In genomic region chr17:51608251-51608933, GRCh38 we compare ENCODE assay signal across 17 cellular contexts.
A peak's percentile ranks its signal among the peaks of the same experiment; 100 is the strongest.
DNase-seq lines count a peak whose midpoint lies in the region; FAIRE-seq and TF ChIP-seq lines count a peak whose summit lies in the region.
"Had no signal": no experiment of that assay in that cellular context is flagged by ENCODE, and none has a peak within 500 bp of the region (broad histone marks: within the 10 kb centered on the region; RNA-seq: fewer than 3 reads in every experiment).

No MANE protein-coding gene starts in this region.

- H4K5ac ChIP-seq in mesendoderm (ENCODE audit: low read length) = no peak overlapping the region

- H3K4me1 ChIP-seq in HEK293 (ENCODE audit: control insufficient read depth, insufficient read depth, low read length) = no peaks in the 10 kb centered on the region
- no peaks in the 10 kb centered on the region for H3K4me1 ChIP-seq in mesendoderm (ENCODE audit: control insufficient read depth, low read depth, low read length)
- no peaks in the 10 kb centered on the region for H3K4me1 ChIP-seq in small intestine (ENCODE audit: control insufficient read depth in 2 of 2, insufficient read depth in 1 of 2, low read depth in 1 of 2, low read length in 1 of 2)

- H4K8ac ChIP-seq in mesendoderm (ENCODE audit: low read depth, low read length) = no peak overlapping the region

- no peak overlapping the region for H3K4me3 ChIP-seq in HEK293 (ENCODE audit: low read depth, low read length)
- H3K4me3 ChIP-seq in mesendoderm (ENCODE audit: low read length) = no peak overlapping the region
- H3K4me3 ChIP-seq in small intestine (ENCODE audit: low read depth in 1 of 2, low read length in 2 of 2) = no peak overlapping the region
- H3K4me3 ChIP-seq: BLaER1, GM12878, GM23248 had no signal

- FAIRE-seq in small intestine (lab: Jason Lieb, UNC) = no peak
- FAIRE-seq: GM12878, GM18507 had no signal

- H3K23ac ChIP-seq in mesendoderm (ENCODE audit: low read length) = no peak overlapping the region

- no peak overlapping the region for H3K27ac ChIP-seq in HEK293 (ENCODE audit: extremely low read depth, low read depth, low read length)
- H3K27ac ChIP-seq in mesendoderm (ENCODE audit: low read depth, low read length) = peak overlapping the region; percentile 71
- no peak overlapping the region for H3K27ac ChIP-seq in small intestine (ENCODE audit: low read depth in 1 of 2, low read length in 1 of 2)
- H3K27ac ChIP-seq: BLaER1, GM23248 had no signal

- CTCF ChIA-PET in HEK293 (lab: Yijun Ruan, JAX) = interaction anchor here (0.6 to 1.7 kb wide), 4 partner anchors 23 to 172 kb away, joined by 3 to 4 read pairs (median 3); no protein-coding TSS in a partner anchor

- H2BK120ac ChIP-seq in mesendoderm (ENCODE audit: low read depth, low read length) = no peak overlapping the region

- H3K9ac ChIP-seq in mesendoderm (ENCODE audit: low read length) = no peak overlapping the region
- H3K9ac ChIP-seq: BLaER1, GM23248 had no signal

- no peak overlapping the region for H2BK15ac ChIP-seq in mesendoderm (replicated peaks; ENCODE audit: low read depth)

- POLR2A ChIA-PET in HEK293 (lab: Yijun Ruan, JAX) = no interaction called here

- H3K9me3 ChIP-seq in HEK293 (ENCODE audit: control insufficient read depth, insufficient read depth, low read depth, low read length) = no peaks in the 10 kb centered on the region
- no peaks in the 10 kb centered on the region for H3K9me3 ChIP-seq in small intestine (ENCODE audit: control insufficient read depth, low read depth)
- H3K9me3 ChIP-seq: BLaER1, Caco-2 had no signal

- H2BK5ac ChIP-seq in mesendoderm (ENCODE audit: low read length) = no peak overlapping the region

- no peak overlapping the region for H3K4me2 ChIP-seq in mesendoderm (ENCODE audit: low read length)
- H3K4me2 ChIP-seq: BLaER1 had no signal

- TF ChIP-seq CTCF in HEK293 (tag by site-specific recombination; IDR thresholded peaks at IDR 0.05) = no peak

- H3K36me3 ChIP-seq in HEK293 (ENCODE audit: control insufficient read depth in 2 of 2, insufficient read depth in 1 of 2, low read length in 2 of 2) = no peaks in the 10 kb centered on the region
- H3K36me3 ChIP-seq in mesendoderm (ENCODE audit: control insufficient read depth, insufficient read depth, low read length) = no peaks in the 10 kb centered on the region
- no peaks in the 10 kb centered on the region for H3K36me3 ChIP-seq in small intestine (ENCODE audit: control insufficient read depth in 2 of 2, insufficient read depth in 2 of 2, low read length in 2 of 2)
- H3K36me3 ChIP-seq: BLaER1 had no signal

- DNase-seq in NCI-H510A treated with DMSO at 0.1 percent for 48 hours (lab: John Stamatoyannopoulos, UW) (peak; percentile 15), NCI-H510A (lab: John Stamatoyannopoulos, UW) (no peak), NCI-H69 (lab: John Stamatoyannopoulos, UW) (peak; percentile 9), mesendoderm (no peak), glomerular visceral epithelial cell (ENCODE audit: extremely low spot score) (no peak), NCI-H82 (lab: John Stamatoyannopoulos, UW) (no peak), small intestine (no peak)
- DNase-seq: 8988T; AML-193; CD8-positive, alpha-beta memory T cell; GM23248; H7 had no signal

- H3K79me1 ChIP-seq in mesendoderm (ENCODE audit: low read length) = no peaks in the 10 kb centered on the region

- H2AK5ac ChIP-seq in mesendoderm (ENCODE audit: low read length) = no peak overlapping the region

- no CpG with 5 or more reads among the region's 9 CpGs for WGBS in mesendoderm (ENCODE audit: extremely low coverage, insufficient coverage, low lambda C conversion rate)
- WGBS in small intestine, 3 donors = 58 to 65% (median 59%) methylated on average over 9 of the region's 9 CpGs

- no peaks in the 10 kb centered on the region for H3K79me2 ChIP-seq in mesendoderm (ENCODE audit: control insufficient read depth, insufficient read depth, low read length)

- H3K4ac ChIP-seq in mesendoderm (ENCODE audit: low read depth, low read length) = no peak overlapping the region

- H3K18ac ChIP-seq in mesendoderm (ENCODE audit: low read length) = no peak overlapping the region

- no peak overlapping the region for H3K56ac ChIP-seq in mesendoderm (ENCODE audit: low read length)

- H3K27me3 ChIP-seq in mesendoderm (ENCODE audit: insufficient read depth, low read length, poor library complexity) = no peaks in the 10 kb centered on the region
- H3K27me3 ChIP-seq in small intestine (ENCODE audit: control insufficient read depth in 2 of 2, insufficient read depth in 2 of 2, low read length in 2 of 2) = no peaks in the 10 kb centered on the region
- H3K27me3 ChIP-seq: BLaER1 had no signal

TF ChIP-seq in HEK293, 187 proteins besides CTCF, POLR2A, EP300 and RAD21:
- TF ChIP-seq TRIM28 (IDR thresholded peaks at IDR 0.05; ENCODE audit: borderline replicate concordance, low read length) (no peak), PRDM6 (tag by site-specific recombination; IDR thresholded peaks at IDR 0.05) (no peak), ZIC2 (tag by site-specific recombination; IDR thresholded peaks at IDR 0.05) (0 out of 2 replicates have a peak, but pooled peaks have one; percentile 8)

Comparison
In these comparisons a context has a peak if more than half of its experiments do, and no peak if none do; other contexts are left out.
1. DNase-seq: peak in NCI-H510A treated with DMSO at 0.1 percent for 48 hours (single experiment) and NCI-H69 (single experiment); none in NCI-H510A (single experiment), mesendoderm (single experiment), glomerular visceral epithelial cell (single experiment), NCI-H82 (single experiment) and small intestine (single experiment).